ENCODE assay signal across 10 cellular contexts in the genomic region with DNA sequence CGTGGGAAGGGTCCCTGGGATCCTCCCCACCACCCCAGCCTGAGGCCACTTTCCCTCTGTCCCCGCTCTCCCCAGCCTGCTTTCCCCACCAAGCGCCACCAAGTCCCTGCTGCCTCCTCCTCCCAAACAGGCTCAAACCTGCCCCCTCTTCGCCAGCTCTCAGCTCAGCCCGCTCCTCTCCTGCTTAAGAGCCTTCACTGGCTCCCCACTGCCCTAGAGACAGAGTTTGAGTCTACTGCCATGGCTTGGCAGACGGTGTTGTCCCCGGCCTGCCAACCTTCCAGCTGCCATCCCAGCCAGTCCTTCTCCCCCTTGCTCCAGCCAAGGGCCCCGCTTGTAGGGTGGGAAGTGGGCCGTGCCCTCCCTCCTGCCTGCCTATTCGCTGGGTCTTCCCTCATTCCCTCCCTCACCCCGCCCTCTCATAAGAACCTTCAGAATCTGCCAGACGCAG. TPM values are rescaled to one million over a fixed set of nuclear protein-coding genes. Genes with fewer than 3 reads are reported as not detected.
A peak's percentile ranks its signal among the peaks of the same experiment; 100 is the strongest.
DNase-seq lines count a peak whose midpoint lies in the region; ATAC-seq and TF ChIP-seq lines count a peak whose summit lies in the region.
"Had no signal": no experiment of that assay in that cellular context is flagged by ENCODE, and none has a peak within 500 bp of the region (broad histone marks: within the 10 kb centered on the region; RNA-seq: fewer than 3 reads in every experiment).

No MANE protein-coding gene starts in this region.

- H3K36me3 ChIP-seq in H7 (replicated peaks; ENCODE audit: control insufficient read depth, insufficient read depth, low read length) (no peaks in the 10 kb centered on the region), WERI-Rb-1 (no peaks in the 10 kb centered on the region), iPS-20b (ENCODE audit: insufficient read depth, low read depth, low read length) (no peaks in the 10 kb centered on the region), gastrocnemius medialis (no peaks in the 10 kb centered on the region)

- H3K9ac ChIP-seq in iPS-20b (ENCODE audit: low read depth, low read length) = peak overlapping the region; percentile 32; the same call in 1 of the 2 replicates

- H3K9me3 ChIP-seq in WERI-Rb-1 (ENCODE audit: severe bottlenecking) = no peaks in the 10 kb centered on the region
- no peaks in the 10 kb centered on the region; the same call in 1 of the 2 replicates for H3K9me3 ChIP-seq in iPS-20b (ENCODE audit: insufficient read depth, low read depth, low read length)
- H3K9me3 ChIP-seq in gastrocnemius medialis = no peaks in the 10 kb centered on the region

- H3K27me3 ChIP-seq in H7 (ENCODE audit: control insufficient read depth, insufficient read depth, low read length) = no peaks in the 10 kb centered on the region
- no peaks in the 10 kb centered on the region for H3K27me3 ChIP-seq in WERI-Rb-1 (ENCODE audit: insufficient read depth, low read depth, severe bottlenecking)
- H3K27me3 ChIP-seq in iPS-20b (ENCODE audit: insufficient read depth, low read length) = no peaks in the 10 kb centered on the region
- no peaks in the 10 kb centered on the region for H3K27me3 ChIP-seq in gastrocnemius medialis

- H3K4me1 ChIP-seq in iPS-20b (ENCODE audit: insufficient read depth, low read length) (peaks cover 28% of the 10 kb centered on the region), gastrocnemius medialis (peaks cover 8 to 10% of the 10 kb centered on the region in 2 donors)

- TF ChIP-seq POLR2A in gastrocnemius medialis (IDR thresholded peaks at IDR 0.05) = no peak

- in situ Hi-C loops in gastrocnemius medialis (cut with MboI; ENCODE audit: low sequenced_read_pairs in 4 of 4) = loop anchor here in 1 of 4 donors (25.0 kb wide), 1 partner anchor 87 kb away; the partner anchor contains the start of gene IL21R

- ATAC-seq in gastrocnemius medialis (no peak), GM19035 (IDR thresholded peaks at IDR 0.05; ENCODE audit: unreplicated experiment) (no peak)

- TF ChIP-seq CTCF in WERI-Rb-1 (IDR thresholded peaks at IDR 0.05; ENCODE audit: low read depth, low read length) (no peak), gastrocnemius medialis (IDR thresholded peaks at IDR 0.05 in 4 of 5, conservative IDR thresholded peaks at IDR 0.05 in 1 of 5) (no peak)

- DNase-seq in H7 (peak; percentile 77), WERI-Rb-1 (peak; percentile 86), gastrocnemius medialis (no peak), COR-L47 (lab: John Stamatoyannopoulos, UW) (no peak), SHP77 (lab: John Stamatoyannopoulos, UW) (no peak)
- no peak for DNase-seq in stimulated activated CD4-positive, alpha-beta T cell treated with anti-CD3 and anti-CD28 coated beads, Interleukin-4, amount 100 ng/mL, for 1 hour
- DNase-seq: NCI-H1048; stimulated activated CD4-positive, alpha-beta T cell treated with anti-CD3 and anti-CD28 coated beads, Interleukin-2, amount 100 ng/mL, for 24 hours had no signal

- intact Hi-C loops in gastrocnemius medialis (cut with DNase I; ENCODE audit: low total_unique reads) = no loop called here

- H3K27ac ChIP-seq in WERI-Rb-1 = peak overlapping the region; percentile 71
- peak overlapping the region; percentile 58 for H3K27ac ChIP-seq in iPS-20b (ENCODE audit: low read length)
- peak overlapping the region in 3 of 4 donors; percentile 50 to 79 (median 70) for H3K27ac ChIP-seq in gastrocnemius medialis

- no peak overlapping the region for H3K4me3 ChIP-seq in H7 (ENCODE audit: insufficient read depth, low read depth, low read length)
- no peak overlapping the region for H3K4me3 ChIP-seq in WERI-Rb-1 (ENCODE audit: low read depth, low read length)
- no peak overlapping the region for H3K4me3 ChIP-seq in iPS-20b (ENCODE audit: low read length)
- no peak overlapping the region for H3K4me3 ChIP-seq in gastrocnemius medialis

RNA-seq across cellular contexts. Expression of gene IL4R, which starts 11.1 kb away (rescaled TPM):
- 17.5 and 29.0 TPM in 2 replicates for total RNA-seq in H7 (2014; rRNA removed; shearing (Covaris generic))
- total RNA-seq in gastrocnemius medialis = 1 to 10 TPM; 4.5 to 7.4 (median 6.5) TPM

RNA-seq across cellular contexts. Expression of gene NSMCE1, which starts 56.3 kb away (rescaled TPM):
- total RNA-seq in H7 (2014; rRNA removed; shearing (Covaris generic)) = 22.8 and 24.7 TPM in 2 replicates
- 10 to 100 TPM; 20.2 to 29.1 (median 22.0) TPM for total RNA-seq in gastrocnemius medialis

Comparison
In these comparisons a context has a peak if more than half of its experiments do, and no peak if none do; other contexts are left out.
1. DNase-seq: peak in H7 (single experiment) and WERI-Rb-1 (single experiment); none in gastrocnemius medialis (0 of 2), COR-L47 (single experiment), stimulated activated CD4-positive, alpha-beta T cell treated with anti-CD3 and anti-CD28 coated beads, Interleukin-4, amount 100 ng/mL, for 1 hour (single experiment) and SHP77 (0 of 2).
2. Peak in every context shown above with its lines, with median percentiles within 50 percentile points of each other: H3K27ac ChIP-seq.